In genomic region chr13:29292045-29292444, GRCh38 we compare ENCODE assay signal across 29 cellular contexts.
"Had no signal": no experiment of that assay in that cellular context is flagged by ENCODE, and none has a peak within 500 bp of the region (broad histone marks: within the 10 kb centered on the region; RNA-seq: fewer than 3 reads in every experiment).

No MANE protein-coding gene starts in this region.

- H3K27ac ChIP-seq: ovary, parathyroid adenoma, psoas muscle, right lobe of liver, sigmoid colon, stomach, thoracic aorta, thyroid gland, tibial nerve, upper lobe of left lung, vagina had no signal

- H2AFZ ChIP-seq: parathyroid adenoma had no signal

- H3K4me1 ChIP-seq: parathyroid adenoma, psoas muscle, right lobe of liver, sigmoid colon, stomach, thyroid gland, tibial nerve, upper lobe of left lung, vagina had no signal

- H3K9me3 Mint-ChIP-seq: natural killer cell treated with Interleukin-12 subunit alpha and Interleukin-12 subunit beta and Interleukin-15 and Interleukin-18, amount 100 ng/mL, for 72 hours; stimulated activated effector memory CD8-positive, alpha-beta T cell treated with anti-CD3 and anti-CD28 coated beads, Interleukin-12 subunit alpha, Interleukin-12 subunit beta, amount 100 ng/mL, for 72 hours; stimulated activated naive CD8-positive, alpha-beta T cell treated with anti-CD3 and anti-CD28 coated beads, Interleukin-15, Interleukin-2, amounts not matched to agents 100 ng/mL and 50 ng/mL, for 24 hours had no signal

- H3K27ac Mint-ChIP-seq: natural killer cell treated with Interleukin-12 subunit alpha and Interleukin-12 subunit beta and Interleukin-15 and Interleukin-18, amount 100 ng/mL, for 72 hours; nephron progenitor cell; progenitor cell of endocrine pancreas; stimulated activated effector memory CD8-positive, alpha-beta T cell treated with anti-CD3 and anti-CD28 coated beads, Interleukin-12 subunit alpha, Interleukin-12 subunit beta, amount 100 ng/mL, for 72 hours; stimulated activated naive B cell treated with anti-CD40 and anti-IgM and Interleukin-4, amounts not matched to agents 10 μg/mL and 1 μg/mL and 100 μg/mL, for 72 hours; stimulated activated naive CD8-positive, alpha-beta T cell treated with anti-CD3 and anti-CD28 coated beads, Interleukin-15, Interleukin-2, amounts not matched to agents 100 ng/mL and 50 ng/mL, for 24 hours had no signal

- H3K9ac ChIP-seq: parathyroid adenoma had no signal

- H3K36me3 Mint-ChIP-seq: natural killer cell treated with Interleukin-12 subunit alpha and Interleukin-12 subunit beta and Interleukin-15 and Interleukin-18, amount 100 ng/mL, for 72 hours; stimulated activated effector memory CD8-positive, alpha-beta T cell treated with anti-CD3 and anti-CD28 coated beads, Interleukin-12 subunit alpha, Interleukin-12 subunit beta, amount 100 ng/mL, for 72 hours; stimulated activated naive B cell treated with anti-CD40 and anti-IgM and Interleukin-4, amounts not matched to agents 10 μg/mL and 1 μg/mL and 100 μg/mL, for 72 hours had no signal

- H3K27me3 ChIP-seq: ovary, right lobe of liver, sigmoid colon, stomach, thyroid gland, tibial nerve, upper lobe of left lung, vagina had no signal

- H3K36me3 ChIP-seq: ovary, right lobe of liver, sigmoid colon, stomach, thoracic aorta, thyroid gland, tibial nerve, upper lobe of left lung, vagina had no signal

- ATAC-seq: natural killer cell treated with Interleukin-12 subunit alpha and Interleukin-12 subunit beta and Interleukin-15 and Interleukin-18, amount 100 ng/mL, for 72 hours; psoas muscle; right cardiac atrium; right lobe of liver; stimulated activated effector memory CD8-positive, alpha-beta T cell treated with anti-CD3 and anti-CD28 coated beads, Interleukin-12 subunit alpha, Interleukin-12 subunit beta, amount 100 ng/mL, for 72 hours; stimulated activated naive B cell treated with anti-CD40 and anti-IgM and Interleukin-4, amounts not matched to agents 10 μg/mL and 1 μg/mL and 100 μg/mL, for 72 hours had no signal

- H3K4me3 Mint-ChIP-seq: natural killer cell treated with Interleukin-12 subunit alpha and Interleukin-12 subunit beta and Interleukin-15 and Interleukin-18, amount 100 ng/mL, for 72 hours; nephron progenitor cell; neural crest cell; stimulated activated effector memory CD8-positive, alpha-beta T cell treated with anti-CD3 and anti-CD28 coated beads, Interleukin-12 subunit alpha, Interleukin-12 subunit beta, amount 100 ng/mL, for 72 hours; stimulated activated naive B cell treated with anti-CD40 and anti-IgM and Interleukin-4, amounts not matched to agents 10 μg/mL and 1 μg/mL and 100 μg/mL, for 72 hours; stimulated activated naive CD8-positive, alpha-beta T cell treated with anti-CD3 and anti-CD28 coated beads, Interleukin-15, Interleukin-2, amounts not matched to agents 100 ng/mL and 50 ng/mL, for 24 hours had no signal

- DNase-seq: nephron progenitor cell; occipital lobe; ovary; posterior cingulate gyrus; psoas muscle; right cardiac atrium; right lobe of liver; sigmoid colon; small intestine; stimulated activated CD4-positive, alpha-beta T cell treated with anti-CD3 and anti-CD28 coated beads, Interleukin-15, amount 100 ng/mL, for 24 hours; stimulated activated CD4-positive, alpha-beta T cell treated with anti-CD3 and anti-CD28 coated beads, Interleukin-2, amount 100 ng/mL, for 24 hours; stimulated activated CD4-positive, alpha-beta T cell treated with anti-CD3 and anti-CD28 coated beads, Interleukin-2, amount 100 ng/mL, for 48 hours; stimulated activated CD4-positive, alpha-beta T cell treated with anti-CD3 and anti-CD28 coated beads, Interleukin-4, amount 100 ng/mL, for 24 hours; stimulated activated naive B cell treated with anti-CD40 and anti-IgM and Interleukin-4, amounts not matched to agents 10 μg/mL and 1 μg/mL and 100 μg/mL, for 72 hours; stimulated activated naive CD4-positive, alpha-beta T cell treated with Interleukin-2 at 50 U/mL for 16 hours; stomach; thyroid gland; trophoblast cell; upper lobe of left lung had no signal

- H3K4me1 Mint-ChIP-seq: nephron progenitor cell; neural crest cell; stimulated activated effector memory CD8-positive, alpha-beta T cell treated with anti-CD3 and anti-CD28 coated beads, Interleukin-12 subunit alpha, Interleukin-12 subunit beta, amount 100 ng/mL, for 72 hours; stimulated activated naive B cell treated with anti-CD40 and anti-IgM and Interleukin-4, amounts not matched to agents 10 μg/mL and 1 μg/mL and 100 μg/mL, for 72 hours had no signal

- H3K4me3 ChIP-seq: ovary, psoas muscle, right lobe of liver, sigmoid colon, stomach, thoracic aorta, thyroid gland, tibial nerve, upper lobe of left lung, vagina had no signal

- H3K79me2 ChIP-seq: parathyroid adenoma had no signal

- FAIRE-seq: small intestine, urothelium cell line had no signal

- H3K9me3 ChIP-seq: ovary, psoas muscle, right lobe of liver, sigmoid colon, stomach, thoracic aorta, thyroid gland, tibial nerve, upper lobe of left lung, vagina had no signal
